25 cellular contexts compared by ENCODE assay signal in the genomic region with DNA sequence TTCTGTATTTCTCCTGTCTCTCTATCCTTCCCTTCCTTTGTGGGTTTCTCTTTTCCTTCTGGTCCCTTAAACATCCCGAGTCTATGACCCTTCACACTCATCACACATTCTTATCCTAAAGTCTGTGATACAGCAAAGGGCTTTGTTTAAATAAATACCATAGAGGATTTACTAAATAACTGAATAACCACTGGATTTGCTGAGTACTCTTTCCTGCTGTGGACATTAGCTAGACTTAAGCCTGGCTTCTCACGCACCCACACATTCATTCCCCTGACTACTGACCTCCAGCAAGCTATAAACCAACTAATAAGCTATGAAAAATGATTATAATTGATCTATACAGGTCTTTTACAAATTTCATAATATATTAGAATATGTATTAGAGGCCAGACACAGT.
"Had no signal": no experiment of that assay in that cellular context is flagged by ENCODE, and none has a peak within 500 bp of the region (broad histone marks: within the 10 kb centered on the region; RNA-seq: fewer than 3 reads in every experiment).

No MANE protein-coding gene starts in this region.

- H3K36me3 Mint-ChIP-seq: naive thymus-derived CD8-positive, alpha-beta T cell; stimulated activated effector memory CD8-positive, alpha-beta T cell treated with anti-CD3 and anti-CD28 coated beads, Interleukin-12 subunit alpha, Interleukin-12 subunit beta, amount 100 ng/mL, for 72 hours had no signal

- H3K79me2 ChIP-seq: parathyroid adenoma had no signal

- H2AFZ ChIP-seq: parathyroid adenoma had no signal

- DNase-seq: cortex of kidney; effector memory CD8-positive, alpha-beta T cell; erythroblast; esophagus squamous epithelium; foreskin melanocyte; glutamatergic neuron; heart right ventricle; hypothalamus; kidney; mammary epithelial cell; naive thymus-derived CD8-positive, alpha-beta T cell; stimulated activated CD4-positive, alpha-beta T cell treated with anti-CD3 and anti-CD28 coated beads, Interleukin-2, amount 100 ng/mL, for 24 hours; stimulated activated CD4-positive, alpha-beta T cell treated with anti-CD3 and anti-CD28 coated beads, Interleukin-4, amount 100 ng/mL, for 24 hours; stimulated activated naive CD8-positive, alpha-beta T cell treated with anti-CD3 and anti-CD28 coated beads, Interleukin-15, Interleukin-2, amounts not matched to agents 100 U/mL and 50 U/mL, for 24 hours; substantia nigra; testis; tibial artery; upper lobe of left lung had no signal

- H3K4me1 Mint-ChIP-seq: naive thymus-derived CD8-positive, alpha-beta T cell; stimulated activated effector memory CD8-positive, alpha-beta T cell treated with anti-CD3 and anti-CD28 coated beads, Interleukin-12 subunit alpha, Interleukin-12 subunit beta, amount 100 ng/mL, for 72 hours had no signal

- ATAC-seq: effector memory CD8-positive, alpha-beta T cell; heart right ventricle; left lobe of liver; naive thymus-derived CD8-positive, alpha-beta T cell; sciatic nerve; stimulated activated effector memory CD8-positive, alpha-beta T cell treated with anti-CD3 and anti-CD28 coated beads, Interleukin-12 subunit alpha, Interleukin-12 subunit beta, amount 100 ng/mL, for 72 hours; stimulated activated naive CD8-positive, alpha-beta T cell treated with anti-CD3 and anti-CD28 coated beads, Interleukin-15, Interleukin-2, amounts not matched to agents 100 U/mL and 50 U/mL, for 24 hours had no signal

- H3K9me3 Mint-ChIP-seq: effector memory CD8-positive, alpha-beta T cell; naive thymus-derived CD8-positive, alpha-beta T cell; stimulated activated effector memory CD8-positive, alpha-beta T cell treated with anti-CD3 and anti-CD28 coated beads, Interleukin-12 subunit alpha, Interleukin-12 subunit beta, amount 100 ng/mL, for 72 hours had no signal

- H3K4me1 ChIP-seq: esophagus squamous epithelium, heart right ventricle, parathyroid adenoma, right atrium auricular region, tibial artery had no signal

- H3K27ac Mint-ChIP-seq: effector memory CD8-positive, alpha-beta T cell; naive thymus-derived CD8-positive, alpha-beta T cell; progenitor cell of endocrine pancreas; stimulated activated effector memory CD8-positive, alpha-beta T cell treated with anti-CD3 and anti-CD28 coated beads, Interleukin-12 subunit alpha, Interleukin-12 subunit beta, amount 100 ng/mL, for 72 hours had no signal

- H3K9me3 ChIP-seq: esophagus squamous epithelium, heart right ventricle, neutrophil, right atrium auricular region, testis, tibial artery, upper lobe of left lung had no signal

- H3K27ac ChIP-seq: esophagus squamous epithelium, heart right ventricle, neutrophil, parathyroid adenoma, right atrium auricular region, testis, tibial artery, upper lobe of left lung had no signal

- H3K4me3 ChIP-seq: esophagus squamous epithelium, heart right ventricle, right atrium auricular region, testis, tibial artery, upper lobe of left lung had no signal

- H3K36me3 ChIP-seq: esophagus squamous epithelium, neutrophil, right atrium auricular region, tibial artery, upper lobe of left lung had no signal

- H3K27me3 ChIP-seq: heart right ventricle, neutrophil, right atrium auricular region, testis, tibial artery, upper lobe of left lung had no signal

- H3K9ac ChIP-seq: parathyroid adenoma had no signal

- H3K4me3 Mint-ChIP-seq: effector memory CD8-positive, alpha-beta T cell; naive thymus-derived CD8-positive, alpha-beta T cell; stimulated activated effector memory CD8-positive, alpha-beta T cell treated with anti-CD3 and anti-CD28 coated beads, Interleukin-12 subunit alpha, Interleukin-12 subunit beta, amount 100 ng/mL, for 72 hours had no signal
